Comparison of ENCODE assay signal across 1 cellular context in genomic region chr15:53034767-53035245, GRCh38.
TF ChIP-seq lines count a peak whose summit lies in the region.

No MANE protein-coding gene starts in this region.

TF ChIP-seq in HepG2, 621 proteins besides CTCF, POLR2A, EP300 and RAD21 (continued from another document and continues in another):
- TF ChIP-seq AKNA (CRISPR knock-in tag; IDR thresholded peaks at IDR 0.05; ENCODE audit: borderline replicate concordance) (no peak), ZNF431 (CRISPR knock-in tag; IDR thresholded peaks at IDR 0.05; ENCODE audit: borderline replicate concordance, low read depth) (no peak), ZBTB25 (CRISPR knock-in tag; IDR thresholded peaks at IDR 0.05) (no peak), NCOA5 (CRISPR knock-in tag; IDR thresholded peaks at IDR 0.05) (no peak), CSRNP1 (CRISPR knock-in tag; IDR thresholded peaks at IDR 0.05) (no peak), ZNF672 (CRISPR knock-in tag; IDR thresholded peaks at IDR 0.05) (no peak), E2F5 (CRISPR knock-in tag; conservative IDR thresholded peaks at IDR 0.05) (no peak), ZNF740 (CRISPR knock-in tag; IDR thresholded peaks at IDR 0.05) (0 out of 2 replicates have a peak, but pooled peaks have one; percentile 78), ZNF776 (CRISPR knock-in tag; IDR thresholded peaks at IDR 0.05) (no peak), PREB (CRISPR knock-in tag; IDR thresholded peaks at IDR 0.05) (no peak), PRDM10 (CRISPR knock-in tag; IDR thresholded peaks at IDR 0.05; ENCODE audit: low read depth) (peak; percentile 63; the same call in 1 of the 2 replicates), HNF1A (IDR thresholded peaks at IDR 0.05; ENCODE audit: low read depth) (peak; percentile 53; the same call in 1 of the 2 replicates), HNF1A (CRISPR knock-in tag; IDR thresholded peaks at IDR 0.05; ENCODE audit: borderline replicate concordance) (peak; percentile 67; the same call in 1 of the 2 replicates), HOXA3 (CRISPR knock-in tag; IDR thresholded peaks at IDR 0.05) (peak; percentile 94), ZNF350 (CRISPR knock-in tag; IDR thresholded peaks at IDR 0.05; ENCODE audit: borderline replicate concordance, low read depth) (peak; percentile 23; the same call in 1 of the 2 replicates), CERS6 (CRISPR knock-in tag; IDR thresholded peaks at IDR 0.05) (no peak), HMG20B (CRISPR knock-in tag; conservative IDR thresholded peaks at IDR 0.05) (peak; percentile 77), ZNF10 (CRISPR knock-in tag; IDR thresholded peaks at IDR 0.05; ENCODE audit: borderline replicate concordance, low read depth) (no peak), PTBP1 (IDR thresholded peaks at IDR 0.05; ENCODE audit: low read depth, low read length, poor library complexity, severe bottlenecking) (no peak), ZNF710 (CRISPR knock-in tag; IDR thresholded peaks at IDR 0.05; ENCODE audit: borderline replicate concordance) (0 out of 2 replicates have a peak, but pooled peaks have one; percentile 52), ARID3A (IDR thresholded peaks at IDR 0.05; ENCODE audit: low read depth, low read length) (peak; percentile 53; the same call in 1 of the 2 replicates), TBX2 (CRISPR knock-in tag; IDR thresholded peaks at IDR 0.05; ENCODE audit: borderline replicate concordance) (peak; percentile 45; the same call in 1 of the 2 replicates), ZNF557 (CRISPR knock-in tag; IDR thresholded peaks at IDR 0.05) (no peak), MED8 (CRISPR knock-in tag; IDR thresholded peaks at IDR 0.05; ENCODE audit: insufficient replicate concordance) (no peak)
